ENCODE assay signal across 10 cellular contexts in genomic region chr15:44633603-44634002, GRCh38. TPM values are rescaled to one million over a fixed set of nuclear protein-coding genes. Genes with fewer than 3 reads are reported as not detected.
A peak's percentile ranks its signal among the peaks of the same experiment; 100 is the strongest.
DNase-seq lines count a peak whose midpoint lies in the region; ATAC-seq and TF ChIP-seq lines count a peak whose summit lies in the region.
"Had no signal": no experiment of that assay in that cellular context is flagged by ENCODE, and none has a peak within 500 bp of the region (broad histone marks: within the 10 kb centered on the region; RNA-seq: fewer than 3 reads in every experiment).

No MANE protein-coding gene starts in this region.

- no peaks in the 10 kb centered on the region for H3K79me2 ChIP-seq in H9 (ENCODE audit: insufficient read depth, low read length)

- H2BK12ac ChIP-seq in H9 (ENCODE audit: insufficient read length, low read depth, low read length) = no peak overlapping the region

- H3K36me3 Mint-ChIP-seq in H9 (ENCODE audit: insufficient read depth in 1 of 3, low read depth in 3 of 3) = peaks cover 29 to 58% (median 56%) of the 10 kb centered on the region in 3 experiments
- peaks cover 42% of the 10 kb centered on the region for H3K36me3 Mint-ChIP-seq in activated T-helper 1 cell treated with anti-CD3 and anti-CD28 coated beads, Interleukin-12 subunit alpha, Interleukin-12 subunit beta, Interleukin-2, Interleukin-4 antibody, amounts not matched to agents 30 ng/mL and 10 ng/mL and 1 ng/mL, durations not matched to agents 14 hours and 24 hours and 36 hours (ENCODE audit: low read depth)

- no peak overlapping the region for H3K27ac ChIP-seq in H9 (ENCODE audit: insufficient read length, low read depth, low read length)
- H3K27ac ChIP-seq: sigmoid colon had no signal

- no peak overlapping the region for H4K5ac ChIP-seq in H9 (ENCODE audit: insufficient read length, low read depth, low read length)

- H2BK120ac ChIP-seq in H9 (ENCODE audit: low read depth, low read length, poor library complexity, severe bottlenecking) = no peak overlapping the region

- H3K27me3 ChIP-seq in H9 (ENCODE audit: insufficient read depth, low read length) = no peaks in the 10 kb centered on the region
- H3K27me3 ChIP-seq: sigmoid colon had no signal

- H3K9ac ChIP-seq in H9 (ENCODE audit: extremely low read depth, insufficient read length, low read length) = no peak overlapping the region

- no peak overlapping the region for H2AK5ac ChIP-seq in H9 (ENCODE audit: insufficient read length, low read length)

- H3K56ac ChIP-seq in H9 (ENCODE audit: insufficient read length, low read depth, low read length) = no peak overlapping the region

- H3K4me3 Mint-ChIP-seq in H9 = no peak overlapping the region
- H3K4me3 Mint-ChIP-seq in activated T-helper 1 cell treated with anti-CD3 and anti-CD28 coated beads, Interleukin-12 subunit alpha, Interleukin-12 subunit beta, Interleukin-2, Interleukin-4 antibody, amounts not matched to agents 30 ng/mL and 10 ng/mL and 1 ng/mL, durations not matched to agents 14 hours and 24 hours and 36 hours = peak overlapping the region; percentile 74

- WGBS in H9 (ENCODE audit: extremely low coverage, insufficient read length, low lambda C conversion rate) = no CpG with 5 or more reads among the region's 5 CpGs

- TF ChIP-seq CTCF in AG09319 (IDR thresholded peaks at IDR 0.05; ENCODE audit: low read depth, low read length) = no peak
- TF ChIP-seq CTCF in H9 (conservative IDR thresholded peaks at IDR 0.05) = no peak
- TF ChIP-seq CTCF in fibroblast of pulmonary artery (IDR thresholded peaks at IDR 0.05; ENCODE audit: low read length, missing control alignments) = no peak

- H3K23ac ChIP-seq in H9 (ENCODE audit: insufficient read length, low read depth, low read length) = no peak overlapping the region

- H4K8ac ChIP-seq in H9 (replicated peaks; ENCODE audit: insufficient read length, low read depth, low read length) = no peak overlapping the region

- no peaks in the 10 kb centered on the region for H3K79me1 ChIP-seq in H9 (ENCODE audit: insufficient read depth, low read depth, low read length, poor library complexity, severe bottlenecking)

- H4K20me1 ChIP-seq in H9 (ENCODE audit: control insufficient read depth, insufficient read depth, insufficient read length) = no peaks in the 10 kb centered on the region

- no peak overlapping the region for H2BK15ac ChIP-seq in H9 (ENCODE audit: low read depth, low read length)

- no peak overlapping the region for H2AFZ ChIP-seq in H9 (ENCODE audit: low read length)

- no peak overlapping the region for H4K91ac ChIP-seq in H9 (ENCODE audit: insufficient read length, low read depth, low read length)

- H3K4me3 ChIP-seq in fibroblast of pulmonary artery (replicated peaks; ENCODE audit: low read depth, low read length) = no peak overlapping the region
- H3K4me3 ChIP-seq: sigmoid colon had no signal

- H3K4ac ChIP-seq in H9 (ENCODE audit: low read depth, low read length) = no peak overlapping the region

- peak overlapping the region in 2 of 3 experiments; percentile 28 to 78; a peak in 1 of 7 replicates for H3K27ac Mint-ChIP-seq in H9
- peak overlapping the region; percentile 96 for H3K27ac Mint-ChIP-seq in activated T-helper 1 cell treated with anti-CD3 and anti-CD28 coated beads, Interleukin-12 subunit alpha, Interleukin-12 subunit beta, Interleukin-2, Interleukin-4 antibody, amounts not matched to agents 30 ng/mL and 10 ng/mL and 1 ng/mL, durations not matched to agents 14 hours and 24 hours and 36 hours

- no peaks in the 10 kb centered on the region for H3K27me3 Mint-ChIP-seq in H9 (ENCODE audit: low read depth)
- H3K27me3 Mint-ChIP-seq in activated T-helper 1 cell treated with anti-CD3 and anti-CD28 coated beads, Interleukin-12 subunit alpha, Interleukin-12 subunit beta, Interleukin-2, Interleukin-4 antibody, amounts not matched to agents 30 ng/mL and 10 ng/mL and 1 ng/mL, durations not matched to agents 14 hours and 24 hours and 36 hours (ENCODE audit: insufficient read depth) = no peaks in the 10 kb centered on the region

- no peaks in the 10 kb centered on the region for H3K23me2 ChIP-seq in H9 (ENCODE audit: insufficient read length, low read depth, low read length, poor library complexity, severe bottlenecking)

- H2BK20ac ChIP-seq in H9 (ENCODE audit: low read depth, low read length, poor library complexity, severe bottlenecking) = no peak overlapping the region

- DNase-seq in AG09319 (ENCODE audit: extremely low read depth, low read depth) (peak; percentile 32), H9 (no peak), fibroblast of pulmonary artery (ENCODE audit: low read depth) (peak; percentile 80), NCI-H146 treated with DMSO at 0.1 percent for 48 hours (lab: John Stamatoyannopoulos, UW; ENCODE audit: unreplicated experiment) (no peak), amygdala (lab: John Stamatoyannopoulos, UW) (no peak)
- no peak for DNase-seq in activated T-helper 1 cell treated with anti-CD3 and anti-CD28 coated beads, Interleukin-12 subunit alpha, Interleukin-12 subunit beta, Interleukin-2, Interleukin-4 antibody, amounts not matched to agents 30 ng/mL and 10 ng/mL and 1 ng/mL, durations not matched to agents 14 hours and 24 hours and 36 hours (ENCODE audit: low spot score)
- DNase-seq: Right ventricle myocardium superior, sigmoid colon had no signal

- H3K4me2 ChIP-seq in H9 (ENCODE audit: insufficient read depth, insufficient read length, low read length) = no peak overlapping the region

- no peaks in the 10 kb centered on the region for H3K4me1 Mint-ChIP-seq in H9
- H3K4me1 Mint-ChIP-seq in activated T-helper 1 cell treated with anti-CD3 and anti-CD28 coated beads, Interleukin-12 subunit alpha, Interleukin-12 subunit beta, Interleukin-2, Interleukin-4 antibody, amounts not matched to agents 30 ng/mL and 10 ng/mL and 1 ng/mL, durations not matched to agents 14 hours and 24 hours and 36 hours (ENCODE audit: low read depth) = peaks cover 20% of the 10 kb centered on the region

- intact Hi-C loops in activated T-helper 1 cell treated with anti-CD3 and anti-CD28 coated beads, Interleukin-12 subunit alpha, Interleukin-12 subunit beta, Interleukin-2, Interleukin-4 antibody, amounts not matched to agents 30 ng/mL and 10 ng/mL and 1 ng/mL, durations not matched to agents 14 hours and 24 hours and 36 hours (cut with micrococcal nuclease) = loop anchor here (1.0 to 2.0 kb wide), 7 partner anchors 13 to 105 kb away; partner anchors contain the start of genes B2M and PATL2

- H3K18ac ChIP-seq in H9 (ENCODE audit: insufficient read length, low read depth, low read length) = no peak overlapping the region

- H3K4me1 ChIP-seq in H9 (ENCODE audit: insufficient read depth, low read length) = no peaks in the 10 kb centered on the region
- H3K4me1 ChIP-seq: sigmoid colon had no signal

- no peak overlapping the region for H3T11ph ChIP-seq in H9 (ENCODE audit: low read length)

- no peak overlapping the region for H3K14ac ChIP-seq in H9 (ENCODE audit: insufficient read depth, low read length)

- peaks cover 3% of the 10 kb centered on the region in 2 experiments; a peak in 2 of 5 replicates for H3K9me3 Mint-ChIP-seq in H9
- peaks cover 4% of the 10 kb centered on the region for H3K9me3 Mint-ChIP-seq in activated T-helper 1 cell treated with anti-CD3 and anti-CD28 coated beads, Interleukin-12 subunit alpha, Interleukin-12 subunit beta, Interleukin-2, Interleukin-4 antibody, amounts not matched to agents 30 ng/mL and 10 ng/mL and 1 ng/mL, durations not matched to agents 14 hours and 24 hours and 36 hours

- H2BK5ac ChIP-seq in H9 (ENCODE audit: insufficient read length, low read length) = no peak overlapping the region

- no peaks in the 10 kb centered on the region for H3K9me3 ChIP-seq in H9 (ENCODE audit: control insufficient read depth, low read depth, low read length)
- H3K9me3 ChIP-seq: sigmoid colon had no signal

- no peak for ATAC-seq in HG03571 (IDR thresholded peaks at IDR 0.05; ENCODE audit: unreplicated experiment)
- ATAC-seq in HG02970 (IDR thresholded peaks at IDR 0.05; ENCODE audit: low FRiP score, unreplicated experiment) = no peak

RNA-seq across cellular contexts. Expression of gene SPG11, which starts 29.9 kb away (rescaled TPM):
- 38.3 and 43.8 TPM in 2 replicates for total RNA-seq in H9 (2021)
- total RNA-seq in activated T-helper 1 cell treated with anti-CD3 and anti-CD28 coated beads, Interleukin-12 subunit alpha, Interleukin-12 subunit beta, Interleukin-2, Interleukin-4 antibody, amounts not matched to agents 30 ng/mL and 10 ng/mL and 1 ng/mL, durations not matched to agents 14 hours and 24 hours and 36 hours = 65.2 and 70.4 TPM in 2 replicates

Comparison
In these comparisons a context has a peak if more than half of its experiments do, and no peak if none do; other contexts are left out.
1. DNase-seq: peak in AG09319 (single experiment) and fibroblast of pulmonary artery (single experiment); none in H9 (single experiment), activated T-helper 1 cell treated with anti-CD3 and anti-CD28 coated beads, Interleukin-12 subunit alpha, Interleukin-12 subunit beta, Interleukin-2, Interleukin-4 antibody, amounts not matched to agents 30 ng/mL and 10 ng/mL and 1 ng/mL, durations not matched to agents 14 hours and 24 hours and 36 hours (single experiment), NCI-H146 treated with DMSO at 0.1 percent for 48 hours (single experiment) and amygdala (0 of 56).